ENCODE assay signal across 9 cellular contexts in the genomic region with DNA sequence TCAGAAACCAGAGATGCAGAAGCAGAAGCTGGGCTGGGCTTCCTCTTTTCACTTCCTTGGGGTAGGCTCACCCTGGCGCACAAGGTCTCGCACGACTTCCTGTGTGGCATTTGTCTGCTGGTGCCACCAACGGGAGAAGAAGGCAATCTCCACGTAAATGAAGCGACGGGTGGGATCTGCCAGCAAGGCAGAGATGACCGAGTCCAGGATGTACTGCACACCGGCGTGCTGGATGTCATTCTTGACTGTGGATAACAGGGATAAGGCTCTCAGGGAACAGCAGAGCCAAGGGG. TPM values are rescaled to one million over a fixed set of nuclear protein-coding genes. Genes with fewer than 3 reads are reported as not detected.
DNase-seq lines count a peak whose midpoint lies in the region; ATAC-seq, FAIRE-seq and TF ChIP-seq lines count a peak whose summit lies in the region.
"Had no signal": no experiment of that assay in that cellular context is flagged by ENCODE, and none has a peak within 500 bp of the region (broad histone marks: within the 10 kb centered on the region; RNA-seq: fewer than 3 reads in every experiment).

No MANE protein-coding gene starts in this region.

- in situ Hi-C loops in GM13977 (cut with MboI; ENCODE audit: low pct_unique_long_range_greater_than_20kb, low sequenced_read_pairs, unreplicated experiment): no loop called here

- DNase-seq in GM13977 (ENCODE audit: low spot score): peak; percentile 80
- DNase-seq in NCI-H1048 (lab: John Stamatoyannopoulos, UW): no peak
- DNase-seq in urothelium cell line (ENCODE audit: low spot score): no peak

- H3K27ac Mint-ChIP-seq in T-helper 1 cell treated with Interleukin-12 subunit alpha and Interleukin-12 subunit beta and Interleukin-4 antibody, amounts not matched to agents 30 μg/mL and 1 μg/mL, for 36 hours: peak overlapping the region; percentile 88
- peak overlapping the region; percentile 100 for H3K27ac Mint-ChIP-seq in dendritic cell treated with granulocyte-macrophage colony-stimulating factor and Interleukin-4, amounts not matched to agents 40 ng/mL and 50 ng/mL, for 4 days

- no peak for TF ChIP-seq CTCF in GM13977 (IDR thresholded peaks at IDR 0.05; ENCODE audit: extremely low read depth, insufficient read depth, missing control alignments)

- H3K9me3 ChIP-seq in skeletal muscle tissue (ENCODE audit: control insufficient read depth in 3 of 3, low read length in 3 of 3): no peaks in the 10 kb centered on the region

- no peaks in the 10 kb centered on the region for H3K27me3 Mint-ChIP-seq in T-helper 1 cell treated with Interleukin-12 subunit alpha and Interleukin-12 subunit beta and Interleukin-4 antibody, amounts not matched to agents 30 μg/mL and 1 μg/mL, for 36 hours (ENCODE audit: low read depth)
- no peaks in the 10 kb centered on the region for H3K27me3 Mint-ChIP-seq in dendritic cell treated with granulocyte-macrophage colony-stimulating factor and Interleukin-4, amounts not matched to agents 40 ng/mL and 50 ng/mL, for 4 days

- peak overlapping the region in 1 of 3 donors; percentile 95 for H3K9ac ChIP-seq in skeletal muscle tissue (ENCODE audit: low read depth in 1 of 3, low read length in 3 of 3)

- FAIRE-seq in urothelium cell line (lab: Jason Lieb, UNC): no peak
- FAIRE-seq: keratinocyte had no signal

- H3K27ac ChIP-seq in skeletal muscle tissue (ENCODE audit: low read depth, low read length): no peak overlapping the region

- peaks cover 26% of the 10 kb centered on the region for H3K36me3 Mint-ChIP-seq in T-helper 1 cell treated with Interleukin-12 subunit alpha and Interleukin-12 subunit beta and Interleukin-4 antibody, amounts not matched to agents 30 μg/mL and 1 μg/mL, for 36 hours (ENCODE audit: low read depth)
- peaks cover 93% of the 10 kb centered on the region for H3K36me3 Mint-ChIP-seq in dendritic cell treated with granulocyte-macrophage colony-stimulating factor and Interleukin-4, amounts not matched to agents 40 ng/mL and 50 ng/mL, for 4 days (ENCODE audit: low read depth)

- H3K4me3 ChIP-seq in skeletal muscle tissue (ENCODE audit: low read length in 3 of 3): peak overlapping the region in 2 of 3 donors; percentile 38 to 92

- no peaks in the 10 kb centered on the region for H3K9me3 Mint-ChIP-seq in T-helper 1 cell treated with Interleukin-12 subunit alpha and Interleukin-12 subunit beta and Interleukin-4 antibody, amounts not matched to agents 30 μg/mL and 1 μg/mL, for 36 hours
- H3K9me3 Mint-ChIP-seq in dendritic cell treated with granulocyte-macrophage colony-stimulating factor and Interleukin-4, amounts not matched to agents 40 ng/mL and 50 ng/mL, for 4 days: no peaks in the 10 kb centered on the region

- no peaks in the 10 kb centered on the region for H3K27me3 ChIP-seq in skeletal muscle tissue (ENCODE audit: control insufficient read depth in 3 of 3, insufficient read depth in 3 of 3, low read length in 3 of 3)

- ATAC-seq in GM18502 (IDR thresholded peaks at IDR 0.05; ENCODE audit: poor library complexity, unreplicated experiment) (no peak), HG02571 (IDR thresholded peaks at IDR 0.05; ENCODE audit: unreplicated experiment) (no peak)

- peaks cover 29% of the 10 kb centered on the region for H3K4me1 Mint-ChIP-seq in T-helper 1 cell treated with Interleukin-12 subunit alpha and Interleukin-12 subunit beta and Interleukin-4 antibody, amounts not matched to agents 30 μg/mL and 1 μg/mL, for 36 hours (ENCODE audit: low read depth)
- peaks cover 59% of the 10 kb centered on the region for H3K4me1 Mint-ChIP-seq in dendritic cell treated with granulocyte-macrophage colony-stimulating factor and Interleukin-4, amounts not matched to agents 40 ng/mL and 50 ng/mL, for 4 days (ENCODE audit: low read depth)

- peaks cover 32 to 47% (median 33%) of the 10 kb centered on the region in 3 donors for H3K36me3 ChIP-seq in skeletal muscle tissue (ENCODE audit: control insufficient read depth in 3 of 3, insufficient read depth in 3 of 3, low read length in 3 of 3)

- intact Hi-C loops in dendritic cell treated with granulocyte-macrophage colony-stimulating factor and Interleukin-4, amounts not matched to agents 40 ng/mL and 50 ng/mL, for 4 days (cut with micrococcal nuclease): loop anchor here (5.0 kb wide), 1 partner anchor 53 kb away; a partner anchor contains a TSS

- H3K4me1 ChIP-seq in skeletal muscle tissue (ENCODE audit: control insufficient read depth in 3 of 3, insufficient read depth in 3 of 3, low read length in 3 of 3): peaks cover 38 to 51% (median 39%) of the 10 kb centered on the region in 3 donors

- H3K4me3 Mint-ChIP-seq in T-helper 1 cell treated with Interleukin-12 subunit alpha and Interleukin-12 subunit beta and Interleukin-4 antibody, amounts not matched to agents 30 μg/mL and 1 μg/mL, for 36 hours: peak overlapping the region; percentile 92
- peak overlapping the region; percentile 99 for H3K4me3 Mint-ChIP-seq in dendritic cell treated with granulocyte-macrophage colony-stimulating factor and Interleukin-4, amounts not matched to agents 40 ng/mL and 50 ng/mL, for 4 days

RNA-seq across cellular contexts. Expression of a gene that starts 1.3 kb away (rescaled TPM):
- total RNA-seq in skeletal muscle tissue: 31.3 TPM

RNA-seq across cellular contexts. Expression of a gene that starts 1.4 kb away (rescaled TPM):
- 6.3 TPM for total RNA-seq in skeletal muscle tissue

RNA-seq across cellular contexts. Expression of a gene that starts 16.5 kb away (rescaled TPM):
- 56.9 TPM for total RNA-seq in skeletal muscle tissue

RNA-seq across cellular contexts. Expression of a gene that starts 22.6 kb away (rescaled TPM):
- total RNA-seq in skeletal muscle tissue: not detected

RNA-seq across cellular contexts. Expression of a gene that starts 31.2 kb away (rescaled TPM):
- total RNA-seq in skeletal muscle tissue: 3.1 TPM
